1 cellular context compared by ENCODE assay signal in genomic region chr18:55095579-55095978, GRCh38.
A peak's percentile ranks its signal among the peaks of the same experiment; 100 is the strongest.
TF ChIP-seq lines count a peak whose summit lies in the region.

No MANE protein-coding gene starts in this region.

TF ChIP-seq in HEK293, 187 proteins besides CTCF, POLR2A, EP300 and RAD21 (continued from another document and continues in another):
- TF ChIP-seq, protein P1, sequence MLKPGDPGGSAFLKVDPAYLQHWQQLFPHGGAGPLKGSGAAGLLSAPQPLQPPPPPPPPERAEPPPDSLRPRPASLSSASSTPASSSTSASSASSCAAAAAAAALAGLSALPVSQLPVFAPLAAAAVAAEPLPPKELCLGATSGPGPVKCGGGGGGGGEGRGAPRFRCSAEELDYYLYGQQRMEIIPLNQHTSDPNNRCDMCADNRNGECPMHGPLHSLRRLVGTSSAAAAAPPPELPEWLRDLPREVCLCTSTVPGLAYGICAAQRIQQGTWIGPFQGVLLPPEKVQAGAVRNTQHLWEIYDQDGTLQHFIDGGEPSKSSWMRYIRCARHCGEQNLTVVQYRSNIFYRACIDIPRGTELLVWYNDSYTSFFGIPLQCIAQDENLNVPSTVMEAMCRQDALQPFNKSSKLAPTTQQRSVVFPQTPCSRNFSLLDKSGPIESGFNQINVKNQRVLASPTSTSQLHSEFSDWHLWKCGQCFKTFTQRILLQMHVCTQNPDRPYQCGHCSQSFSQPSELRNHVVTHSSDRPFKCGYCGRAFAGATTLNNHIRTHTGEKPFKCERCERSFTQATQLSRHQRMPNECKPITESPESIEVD (tag by site-specific recombination; IDR thresholded peaks at IDR 0.05) = peak; percentile 72
- TF ChIP-seq ZNF26 (tag by site-specific recombination; IDR thresholded peaks at IDR 0.05) (no peak), ZNF426 (tag by site-specific recombination; IDR thresholded peaks at IDR 0.05) (no peak), ZNF211 (tag by site-specific recombination; IDR thresholded peaks at IDR 0.05; ENCODE audit: low read depth) (no peak), ZNF654 (tag by site-specific recombination; IDR thresholded peaks at IDR 0.05; ENCODE audit: low read depth) (no peak), PATZ1 (tag by site-specific recombination; IDR thresholded peaks at IDR 0.05) (no peak), IKZF3 (tag by site-specific recombination; IDR thresholded peaks at IDR 0.05) (0 out of 2 replicates have a peak, but pooled peaks have one; percentile 20), SCRT1 (tag by site-specific recombination; IDR thresholded peaks at IDR 0.05; ENCODE audit: borderline replicate concordance) (no peak), HIC1 (tag by site-specific recombination; IDR thresholded peaks at IDR 0.05) (0 out of 2 replicates have a peak, but pooled peaks have one; percentile 27), ZNF837 (tag by site-specific recombination; IDR thresholded peaks at IDR 0.05) (no peak), ZFP3 (tag by site-specific recombination; IDR thresholded peaks at IDR 0.05; ENCODE audit: low read depth) (no peak), MEIS1 (CRISPR knock-in tag; IDR thresholded peaks at IDR 0.05; ENCODE audit: borderline replicate concordance) (no peak), FEZF1 (tag by site-specific recombination; IDR thresholded peaks at IDR 0.05) (peak; percentile 76), ZNF398 (tag by site-specific recombination; IDR thresholded peaks at IDR 0.05) (no peak), ZNF146 (tag by site-specific recombination; IDR thresholded peaks at IDR 0.05) (no peak), ZEB2 (tag by site-specific recombination; IDR thresholded peaks at IDR 0.05) (no peak), ZNF555 (tag by site-specific recombination; conservative IDR thresholded peaks at IDR 0.05) (no peak), GLIS2 (tag by site-specific recombination; IDR thresholded peaks at IDR 0.05) (no peak), ZSCAN30 (tag by site-specific recombination; IDR thresholded peaks at IDR 0.05) (no peak; the same call in 1 of the 2 replicates), ZBTB48 (tag by site-specific recombination; IDR thresholded peaks at IDR 0.05) (no peak), ZNF548 (tag by site-specific recombination; IDR thresholded peaks at IDR 0.05) (no peak), ZNF292 (tag by site-specific recombination; IDR thresholded peaks at IDR 0.05; ENCODE audit: borderline replicate concordance, low read depth) (no peak), ZNF645 (tag by site-specific recombination; IDR thresholded peaks at IDR 0.05) (no peak), ZNF629 (tag by site-specific recombination; IDR thresholded peaks at IDR 0.05) (peak; percentile 56; the same call in 1 of the 2 replicates), GFI1B (tag by site-specific recombination; IDR thresholded peaks at IDR 0.05) (peak; percentile 37; the same call in 1 of the 2 replicates), OSR2 (tag by site-specific recombination; IDR thresholded peaks at IDR 0.05) (peak; percentile 71; the same call in 1 of the 2 replicates), ZNF335 (tag by site-specific recombination; conservative IDR thresholded peaks at IDR 0.05) (peak; percentile 26; the same call in 1 of the 2 replicates), SP7 (tag by site-specific recombination; IDR thresholded peaks at IDR 0.05) (peak; percentile 57), ZSCAN4 (tag by site-specific recombination; IDR thresholded peaks at IDR 0.05) (no peak), ZNF184 (tag by site-specific recombination; IDR thresholded peaks at IDR 0.05) (no peak), ZFP41 (tag by site-specific recombination; IDR thresholded peaks at IDR 0.05; ENCODE audit: borderline replicate concordance) (no peak)
- TF ChIP-seq, protein P2, sequence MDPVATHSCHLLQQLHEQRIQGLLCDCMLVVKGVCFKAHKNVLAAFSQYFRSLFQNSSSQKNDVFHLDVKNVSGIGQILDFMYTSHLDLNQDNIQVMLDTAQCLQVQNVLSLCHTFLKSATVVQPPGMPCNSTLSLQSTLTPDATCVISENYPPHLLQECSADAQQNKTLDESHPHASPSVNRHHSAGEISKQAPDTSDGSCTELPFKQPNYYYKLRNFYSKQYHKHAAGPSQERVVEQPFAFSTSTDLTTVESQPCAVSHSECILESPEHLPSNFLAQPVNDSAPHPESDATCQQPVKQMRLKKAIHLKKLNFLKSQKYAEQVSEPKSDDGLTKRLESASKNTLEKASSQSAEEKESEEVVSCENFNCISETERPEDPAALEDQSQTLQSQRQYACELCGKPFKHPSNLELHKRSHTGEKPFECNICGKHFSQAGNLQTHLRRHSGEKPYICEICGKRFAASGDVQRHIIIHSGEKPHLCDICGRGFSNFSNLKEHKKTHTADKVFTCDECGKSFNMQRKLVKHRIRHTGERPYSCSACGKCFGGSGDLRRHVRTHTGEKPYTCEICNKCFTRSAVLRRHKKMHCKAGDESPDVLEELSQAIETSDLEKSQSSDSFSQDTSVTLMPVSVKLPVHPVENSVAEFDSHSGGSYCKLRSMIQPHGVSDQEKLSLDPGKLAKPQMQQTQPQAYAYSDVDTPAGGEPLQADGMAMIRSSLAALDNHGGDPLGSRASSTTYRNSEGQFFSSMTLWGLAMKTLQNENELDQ (tag by site-specific recombination; IDR thresholded peaks at IDR 0.05; ENCODE audit: low read depth) = no peak
- TF ChIP-seq, protein P3, sequence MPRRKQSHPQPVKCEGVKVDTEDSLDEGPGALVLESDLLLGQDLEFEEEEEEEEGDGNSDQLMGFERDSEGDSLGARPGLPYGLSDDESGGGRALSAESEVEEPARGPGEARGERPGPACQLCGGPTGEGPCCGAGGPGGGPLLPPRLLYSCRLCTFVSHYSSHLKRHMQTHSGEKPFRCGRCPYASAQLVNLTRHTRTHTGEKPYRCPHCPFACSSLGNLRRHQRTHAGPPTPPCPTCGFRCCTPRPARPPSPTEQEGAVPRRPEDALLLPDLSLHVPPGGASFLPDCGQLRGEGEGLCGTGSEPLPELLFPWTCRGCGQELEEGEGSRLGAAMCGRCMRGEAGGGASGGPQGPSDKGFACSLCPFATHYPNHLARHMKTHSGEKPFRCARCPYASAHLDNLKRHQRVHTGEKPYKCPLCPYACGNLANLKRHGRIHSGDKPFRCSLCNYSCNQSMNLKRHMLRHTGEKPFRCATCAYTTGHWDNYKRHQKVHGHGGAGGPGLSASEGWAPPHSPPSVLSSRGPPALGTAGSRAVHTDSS (tag by site-specific recombination; IDR thresholded peaks at IDR 0.05) = 0 out of 2 replicates have a peak, but pooled peaks have one; percentile 0
- TF ChIP-seq, protein P4, sequence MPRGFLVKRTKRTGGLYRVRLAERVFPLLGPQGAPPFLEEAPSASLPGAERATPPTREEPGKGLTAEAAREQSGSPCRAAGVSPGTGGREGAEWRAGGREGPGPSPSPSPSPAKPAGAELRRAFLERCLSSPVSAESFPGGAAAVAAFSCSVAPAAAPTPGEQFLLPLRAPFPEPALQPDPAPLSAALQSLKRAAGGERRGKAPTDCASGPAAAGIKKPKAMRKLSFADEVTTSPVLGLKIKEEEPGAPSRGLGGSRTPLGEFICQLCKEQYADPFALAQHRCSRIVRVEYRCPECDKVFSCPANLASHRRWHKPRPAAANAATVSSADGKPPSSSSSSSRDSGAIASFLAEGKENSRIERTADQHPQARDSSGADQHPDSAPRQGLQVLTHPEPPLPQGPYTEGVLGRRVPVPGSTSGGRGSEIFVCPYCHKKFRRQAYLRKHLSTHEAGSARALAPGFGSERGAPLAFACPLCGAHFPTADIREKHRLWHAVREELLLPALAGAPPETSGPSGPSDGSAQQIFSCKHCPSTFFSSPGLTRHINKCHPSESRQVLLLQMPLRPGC (tag by site-specific recombination; IDR thresholded peaks at IDR 0.05) = no peak
- TF ChIP-seq, protein P5, sequence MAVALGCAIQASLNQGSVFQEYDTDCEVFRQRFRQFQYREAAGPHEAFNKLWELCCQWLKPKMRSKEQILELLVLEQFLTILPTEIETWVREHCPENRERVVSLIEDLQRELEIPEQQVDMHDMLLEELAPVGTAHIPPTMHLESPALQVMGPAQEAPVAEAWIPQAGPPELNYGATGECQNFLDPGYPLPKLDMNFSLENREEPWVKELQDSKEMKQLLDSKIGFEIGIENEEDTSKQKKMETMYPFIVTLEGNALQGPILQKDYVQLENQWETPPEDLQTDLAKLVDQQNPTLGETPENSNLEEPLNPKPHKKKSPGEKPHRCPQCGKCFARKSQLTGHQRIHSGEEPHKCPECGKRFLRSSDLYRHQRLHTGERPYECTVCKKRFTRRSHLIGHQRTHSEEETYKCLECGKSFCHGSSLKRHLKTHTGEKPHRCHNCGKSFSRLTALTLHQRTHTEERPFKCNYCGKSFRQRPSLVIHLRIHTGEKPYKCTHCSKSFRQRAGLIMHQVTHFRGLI (tag by site-specific recombination; IDR thresholded peaks at IDR 0.05) = no peak
